Comparison of ENCODE assay signal across 19 cellular contexts in the genomic region with DNA sequence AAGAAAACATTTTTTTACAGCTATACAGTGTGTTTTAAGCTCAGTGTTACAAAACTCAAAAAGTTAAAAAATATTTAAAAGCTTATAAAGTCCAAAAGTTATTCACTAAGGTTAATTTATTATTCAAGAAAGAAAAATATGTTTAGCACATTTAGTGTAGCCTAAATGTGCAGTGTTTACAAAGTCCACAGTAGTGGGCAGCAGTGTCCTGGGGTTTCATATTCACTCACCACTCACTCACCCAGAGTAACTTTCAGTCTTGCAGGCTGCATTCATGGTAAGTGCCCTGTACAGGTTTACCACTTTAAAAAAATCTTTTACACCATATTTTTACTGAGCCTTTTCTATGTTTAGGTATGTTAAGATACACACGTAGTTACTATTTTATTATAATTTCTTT.
"Had no signal": no experiment of that assay in that cellular context is flagged by ENCODE, and none has a peak within 500 bp of the region (broad histone marks: within the 10 kb centered on the region; RNA-seq: fewer than 3 reads in every experiment).

No MANE protein-coding gene starts in this region.

- H3K4me3 ChIP-seq: colonic mucosa, gastrocnemius medialis, heart left ventricle, left ventricle myocardium inferior, skin epidermis had no signal

- H3K9me3 ChIP-seq: colonic mucosa, gastrocnemius medialis, left ventricle myocardium inferior had no signal

- H3K27me3 ChIP-seq: colonic mucosa, gastrocnemius medialis, heart left ventricle had no signal

- H3K4me1 ChIP-seq: colonic mucosa, gastrocnemius medialis, heart left ventricle, left ventricle myocardium inferior had no signal

- H3K27ac ChIP-seq: colonic mucosa, gastrocnemius medialis, heart left ventricle, left ventricle myocardium inferior, skin epidermis had no signal

- DNase-seq: activated CD4-positive, alpha-beta T cell treated with anti-CD3 and anti-CD28 coated beads, Interleukin-2, amount 10 ng/mL, durations not matched to agents 24 days and 14 days; activated CD8-positive, alpha-beta T cell treated with anti-CD3 and anti-CD28 coated beads for 36 hours; activated naive CD4-positive, alpha-beta T cell treated with Interleukin-2 at 50 U/mL for 16 hours; activated naive CD8-positive, alpha-beta T cell treated with anti-CD3 and anti-CD28 coated beads, Interleukin-2, amount 10 ng/mL, durations not matched to agents 7 days and 5 days; activated T-cell treated with anti-CD3 and anti-CD28 coated beads, Interleukin-2, amount 50 U/mL, for 1 hour; amygdala; caudate nucleus; colonic mucosa; gastrocnemius medialis; heart left ventricle; left ventricle myocardium inferior; mammary epithelial cell; nephron progenitor cell; nucleus accumbens; right cardiac atrium; stimulated activated CD4-positive, alpha-beta T cell treated with anti-CD3 and anti-CD28 coated beads, Interleukin-4, amount 100 ng/mL, for 1 hour; stimulated activated naive CD8-positive, alpha-beta T cell treated with anti-CD3 and anti-CD28 coated beads, Interleukin-15, amount 100 ng/mL, for 72 hours; T-helper 9 cell had no signal

- H3K36me3 ChIP-seq: colonic mucosa, gastrocnemius medialis, heart left ventricle, left ventricle myocardium inferior had no signal
